22 cellular contexts compared by ENCODE assay signal in genomic region chr5:123080215-123080614, GRCh38. TPM values are rescaled to one million over a fixed set of nuclear protein-coding genes. Genes with fewer than 3 reads are reported as not detected.
"Had no signal": no experiment of that assay in that cellular context is flagged by ENCODE, and none has a peak within 500 bp of the region (broad histone marks: within the 10 kb centered on the region; RNA-seq: fewer than 3 reads in every experiment).

No MANE protein-coding gene starts in this region.

- H3K9me3 ChIP-seq: MG63 had no signal

- H3K4me3 ChIP-seq: MG63 had no signal

- DNase-seq: activated CD4-positive, alpha-beta memory T cell treated with anti-CD3 and anti-CD28 coated beads for 36 hours; activated CD4-positive, alpha-beta T cell treated with anti-CD3 and anti-CD28 coated beads, Interleukin-2, amount 10 ng/mL, durations not matched to agents 7 days and 5 days; activated CD4-positive, CD25-positive, alpha-beta regulatory T cell treated with anti-CD3 and anti-CD28 coated beads, Interleukin-2, amount 50 U/mL, for 72 hours; activated CD8-positive, alpha-beta memory T cell treated with anti-CD3 and anti-CD28 coated beads for 24 hours; activated effector memory CD4-positive, alpha-beta T cell treated with anti-CD3 and anti-CD28 coated beads, Interleukin-2, amount 50 U/mL, for 16 hours; activated naive CD4-positive, alpha-beta T cell treated with anti-CD3 and anti-CD28 coated beads for 36 hours; activated T-cell treated with anti-CD3 and anti-CD28 coated beads, Interleukin-2, amount 50 U/mL, for 4 hours; amygdala; KG1; MG63; MV-4-11; NCI-H1105; NCI-H1436; NCI-H187; NCI-H2081; NCI-H446; NCI-H524; SIG-M5; T-helper 17 cell; T-helper 9 cell had no signal

- H3K36me3 ChIP-seq: MG63 had no signal

- ATAC-seq: activated T-cell treated with anti-CD3 and anti-CD28 coated beads, Interleukin-2, amount 50 U/mL, for 4 hours; T-helper 17 cell; WTC11 had no signal

RNA-seq across cellular contexts. Expression of gene PRDM6, which starts 8.8 kb away (rescaled TPM):
- total RNA-seq: activated CD4-positive, alpha-beta memory T cell treated with anti-CD3 and anti-CD28 coated beads for 36 hours; activated CD4-positive, alpha-beta T cell treated with anti-CD3 and anti-CD28 coated beads, Interleukin-2, amount 10 ng/mL, durations not matched to agents 7 days and 5 days; activated naive CD4-positive, alpha-beta T cell treated with anti-CD3 and anti-CD28 coated beads for 36 hours; activated T-cell treated with anti-CD3 and anti-CD28 coated beads, Interleukin-2, amount 50 U/mL, for 4 hours; LHCN-M2; T-helper 17 cell had no signal

RNA-seq across cellular contexts. Expression of gene PPIC, which starts 43.7 kb away (rescaled TPM):
- total RNA-seq: activated CD4-positive, alpha-beta memory T cell treated with anti-CD3 and anti-CD28 coated beads for 36 hours; activated CD4-positive, alpha-beta T cell treated with anti-CD3 and anti-CD28 coated beads, Interleukin-2, amount 10 ng/mL, durations not matched to agents 7 days and 5 days; activated naive CD4-positive, alpha-beta T cell treated with anti-CD3 and anti-CD28 coated beads for 36 hours; T-helper 17 cell had no signal
